In genomic region chr1:70827030-70827429, GRCh38 we compare ENCODE assay signal across 26 cellular contexts.
"Had no signal": no experiment of that assay in that cellular context is flagged by ENCODE, and none has a peak within 500 bp of the region (broad histone marks: within the 10 kb centered on the region; RNA-seq: fewer than 3 reads in every experiment).

No MANE protein-coding gene starts in this region.

- H3K36me3 ChIP-seq: stomach, suprapubic skin, thoracic aorta, thyroid gland, tibial artery, tibial nerve, transverse colon, upper lobe of left lung, upper lobe of right lung, uterus, vagina had no signal

- FAIRE-seq: urothelium cell line had no signal

- H3K27ac ChIP-seq: stomach, suprapubic skin, testis, thoracic aorta, thyroid gland, tibial artery, tibial nerve, transverse colon, upper lobe of left lung, upper lobe of right lung, uterus, vagina had no signal

- H3K4me3 ChIP-seq: stomach, suprapubic skin, testis, thoracic aorta, thyroid gland, tibial artery, tibial nerve, transverse colon, upper lobe of left lung, upper lobe of right lung, uterus, vagina had no signal

- H3K9me3 ChIP-seq: stomach, suprapubic skin, testis, thoracic aorta, thyroid gland, tibial nerve, transverse colon, upper lobe of left lung, upper lobe of right lung, uterus, vagina had no signal

- H3K27me3 ChIP-seq: stomach, suprapubic skin, testis, thyroid gland, tibial artery, tibial nerve, transverse colon, upper lobe of left lung, upper lobe of right lung, uterus, vagina had no signal

- ATAC-seq: stimulated activated effector memory CD8-positive, alpha-beta T cell treated with anti-CD3 and anti-CD28 coated beads, Interleukin-12 subunit alpha, Interleukin-12 subunit beta, amount 100 ng/mL, for 72 hours; stimulated activated memory B cell treated with anti-CD40 and anti-IgM and Interleukin-4, amounts not matched to agents 10 μg/mL and 1 μg/mL and 100 μg/mL, for 72 hours; stimulated activated naive B cell treated with anti-CD40 and anti-IgM and Interleukin-4, amounts not matched to agents 10 μg/mL and 1 μg/mL and 100 μg/mL, for 72 hours; stimulated activated naive CD8-positive, alpha-beta T cell treated with anti-CD3 and anti-CD28 coated beads, Interleukin-15, amount 100 ng/mL, for 72 hours; stimulated activated naive CD8-positive, alpha-beta T cell treated with anti-CD3 and anti-CD28 coated beads, Interleukin-15, Interleukin-2, amounts not matched to agents 100 U/mL and 50 U/mL, for 24 hours; upper lobe of right lung had no signal

- H3K4me1 ChIP-seq: stomach, suprapubic skin, testis, thyroid gland, tibial artery, tibial nerve, transverse colon, upper lobe of left lung, upper lobe of right lung, uterus, vagina had no signal

- DNase-seq: stimulated activated CD4-positive, alpha-beta T cell treated with anti-CD3 and anti-CD28 coated beads, Interleukin-2, amount 100 ng/mL, for 48 hours; stimulated activated CD4-positive, alpha-beta T cell treated with anti-CD3 and anti-CD28 coated beads, Interleukin-4, amount 100 ng/mL, for 1 hour; stimulated activated CD4-positive, alpha-beta T cell treated with anti-CD3 and anti-CD28 coated beads, Interleukin-4, amount 100 ng/mL, for 24 hours; stimulated activated CD4-positive, alpha-beta T cell treated with anti-CD3 and anti-CD28 coated beads, Interleukin-4, amount 100 ng/mL, for 4 hours; stimulated activated CD8-positive, alpha-beta memory T cell treated with anti-CD3 and anti-CD28 coated beads, Interleukin-4, amount 100 ng/mL, for 48 hours; stimulated activated naive B cell treated with anti-CD40 and anti-IgM and Interleukin-4, amounts not matched to agents 10 μg/mL and 1 μg/mL and 100 μg/mL, for 72 hours; stimulated activated naive CD4-positive, alpha-beta T cell; stimulated activated naive CD8-positive, alpha-beta T cell treated with anti-CD3 and anti-CD28 coated beads, Interleukin-15, amount 100 ng/mL, for 72 hours; stimulated activated naive CD8-positive, alpha-beta T cell treated with anti-CD3 and anti-CD28 coated beads, Interleukin-15, Interleukin-2, amounts not matched to agents 100 U/mL and 50 U/mL, for 24 hours; stomach; substantia nigra; testis; thyroid gland; tibial artery; transverse colon; trophoblast cell; upper lobe of left lung; upper lobe of right lung; uterus had no signal
